ENCODE assay signal across 10 cellular contexts in genomic region chr15:60721706-60722105, GRCh38.
A peak's percentile ranks its signal among the peaks of the same experiment; 100 is the strongest.
DNase-seq lines count a peak whose midpoint lies in the region; ATAC-seq and TF ChIP-seq lines count a peak whose summit lies in the region.
"Had no signal": no experiment of that assay in that cellular context is flagged by ENCODE, and none has a peak within 500 bp of the region (broad histone marks: within the 10 kb centered on the region; RNA-seq: fewer than 3 reads in every experiment).

No MANE protein-coding gene starts in this region.

- H3K9me3 Mint-ChIP-seq in activated naive CD8-positive, alpha-beta T cell (ENCODE audit: low read depth) = peaks cover 3% of the 10 kb centered on the region
- H3K9me3 Mint-ChIP-seq in endothelial cell (ENCODE audit: unreplicated experiment) = no peaks in the 10 kb centered on the region
- H3K9me3 Mint-ChIP-seq: dendritic cell treated with granulocyte-macrophage colony-stimulating factor and Interleukin-4, amounts not matched to agents 40 ng/mL and 50 ng/mL, for 4 days had no signal

- H3K4me3 Mint-ChIP-seq in activated naive CD8-positive, alpha-beta T cell = peak overlapping the region; percentile 3
- no peak overlapping the region for H3K4me3 Mint-ChIP-seq in endothelial cell (ENCODE audit: unreplicated experiment)
- H3K4me3 Mint-ChIP-seq: dendritic cell treated with granulocyte-macrophage colony-stimulating factor and Interleukin-4, amounts not matched to agents 40 ng/mL and 50 ng/mL, for 4 days had no signal

- H3K27ac Mint-ChIP-seq in activated naive CD8-positive, alpha-beta T cell = peak overlapping the region; percentile 99
- H3K27ac Mint-ChIP-seq in endothelial cell (ENCODE audit: unreplicated experiment) = no peak overlapping the region
- H3K27ac Mint-ChIP-seq: dendritic cell treated with granulocyte-macrophage colony-stimulating factor and Interleukin-4, amounts not matched to agents 40 ng/mL and 50 ng/mL, for 4 days had no signal

- DNase-seq in GM06990 (ENCODE audit: extremely low read depth, insufficient read length) (peak; percentile 5), hepatic stellate cell (ENCODE audit: low spot score) (peak; percentile 22), endothelial cell (ENCODE audit: low spot score) (no peak), left colon (no peak)
- DNase-seq: NCI-H446 had no signal

- H3K4me3 ChIP-seq in BLaER1 treated with 17β-estradiol and CSF1 and Interleukin-3, amounts not matched to agents 10 nM and 100 nM = no peak overlapping the region
- no peak overlapping the region for H3K4me3 ChIP-seq in GM06990 (replicated peaks; ENCODE audit: low read depth, low read length)

- H3K27ac ChIP-seq in BLaER1 treated with 17β-estradiol and CSF1 and Interleukin-3, amounts not matched to agents 10 nM and 100 nM = no peak overlapping the region

- H3K27me3 ChIP-seq in BLaER1 treated with 17β-estradiol and CSF1 and Interleukin-3, amounts not matched to agents 10 nM and 100 nM = no peaks in the 10 kb centered on the region
- no peaks in the 10 kb centered on the region for H3K27me3 ChIP-seq in GM06990 (replicated peaks; ENCODE audit: control insufficient read depth, insufficient read depth, low read length)

- TF ChIP-seq CTCF in GM06990 (IDR thresholded peaks at IDR 0.05; ENCODE audit: insufficient read depth, low read length, poor library complexity, severe bottlenecking) (no peak), endothelial cell (IDR thresholded peaks at IDR 0.05; ENCODE audit: unreplicated experiment) (no peak)

- H3K9me3 ChIP-seq in BLaER1 treated with 17β-estradiol and CSF1 and Interleukin-3, amounts not matched to agents 10 nM and 100 nM (replicated peaks in 1 of 11) = peaks cover 0 to 2% (median 0%) of the 10 kb centered on the region in 11 experiments; a peak in 1 of 22 replicates

- H3K9ac ChIP-seq in BLaER1 treated with 17β-estradiol and CSF1 and Interleukin-3, amounts not matched to agents 10 nM and 100 nM = no peak overlapping the region

- intact Hi-C loops in left colon (cut with DNase I, micrococcal nuclease) = no loop called here

- H3K4me2 ChIP-seq in BLaER1 treated with 17β-estradiol and CSF1 and Interleukin-3, amounts not matched to agents 10 nM and 100 nM = peak overlapping the region in 10 of 11 experiments; percentile 24 to 85 (median 71); a peak in 17 of 22 replicates

- no peaks in the 10 kb centered on the region for H4K20me1 ChIP-seq in BLaER1 treated with 17β-estradiol and CSF1 and Interleukin-3, amounts not matched to agents 10 nM and 100 nM

- H3K27me3 Mint-ChIP-seq in activated naive CD8-positive, alpha-beta T cell = no peaks in the 10 kb centered on the region
- H3K27me3 Mint-ChIP-seq in endothelial cell (ENCODE audit: unreplicated experiment) = peaks cover 2% of the 10 kb centered on the region

- ATAC-seq in GM18870 (IDR thresholded peaks at IDR 0.05; ENCODE audit: unreplicated experiment) = no peak
- no peak for ATAC-seq in left colon
- no peak for ATAC-seq in HG03196 (IDR thresholded peaks at IDR 0.05; ENCODE audit: unreplicated experiment)

- peaks cover 49% of the 10 kb centered on the region for H3K4me1 Mint-ChIP-seq in activated naive CD8-positive, alpha-beta T cell (ENCODE audit: low read depth)
- peaks cover 23% of the 10 kb centered on the region for H3K4me1 Mint-ChIP-seq in endothelial cell (ENCODE audit: unreplicated experiment)

- peaks cover 12 to 49% (median 43%) of the 10 kb centered on the region in 10 experiments; a peak in 19 of 20 replicates for H3K4me1 ChIP-seq in BLaER1 treated with 17β-estradiol and CSF1 and Interleukin-3, amounts not matched to agents 10 nM and 100 nM

- no peaks in the 10 kb centered on the region for H3K36me3 ChIP-seq in BLaER1 treated with 17β-estradiol and CSF1 and Interleukin-3, amounts not matched to agents 10 nM and 100 nM
- H3K36me3 ChIP-seq in GM06990 (ENCODE audit: control insufficient read depth, insufficient read depth, low read length) = no peaks in the 10 kb centered on the region

- H3K36me3 Mint-ChIP-seq in activated naive CD8-positive, alpha-beta T cell = no peaks in the 10 kb centered on the region
- H3K36me3 Mint-ChIP-seq in endothelial cell (ENCODE audit: low read depth, unreplicated experiment) = no peaks in the 10 kb centered on the region

Comparison
In these comparisons a context has a peak if more than half of its experiments do, and no peak if none do; other contexts are left out.
1. DNase-seq: peak in GM06990 (single experiment) and hepatic stellate cell (single experiment); none in endothelial cell (single experiment) and left colon (0 of 2).